16 cellular contexts compared by ENCODE assay signal in the genomic region with DNA sequence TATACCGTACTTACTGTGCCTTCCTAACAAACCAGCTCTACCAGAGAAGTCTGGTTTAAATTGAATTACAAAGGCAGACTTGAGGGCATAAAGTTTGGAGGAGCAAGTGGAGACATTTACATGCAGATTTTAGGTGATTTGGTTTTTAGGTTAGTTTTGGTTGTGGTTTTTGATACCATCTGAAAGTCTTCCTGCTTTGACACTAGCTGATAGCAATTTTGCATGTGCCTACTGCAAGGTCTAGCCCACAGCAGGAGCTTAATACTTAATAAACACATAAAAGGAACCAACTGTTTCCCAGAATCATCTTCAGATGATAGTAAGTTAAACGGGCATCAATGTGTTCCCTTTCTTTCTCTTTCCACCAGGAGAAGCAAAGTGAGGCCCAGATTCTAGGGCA. TPM values are rescaled to one million over a fixed set of nuclear protein-coding genes. Genes with fewer than 3 reads are reported as not detected.
"Had no signal": no experiment of that assay in that cellular context is flagged by ENCODE, and none has a peak within 500 bp of the region (broad histone marks: within the 10 kb centered on the region; RNA-seq: fewer than 3 reads in every experiment).

No MANE protein-coding gene starts in this region.

- H3K4me1 ChIP-seq: gastrocnemius medialis had no signal

- H3K36me3 Mint-ChIP-seq: type B pancreatic cell had no signal

- DNase-seq: activated gamma-delta T cell treated with Interleukin-2 at 50 U/mL for 16 hours; dorsolateral prefrontal cortex; erythroblast; gastrocnemius medialis; heart left ventricle; mesendoderm; ovary; stimulated activated naive CD8-positive, alpha-beta T cell treated with anti-CD3 and anti-CD28 coated beads, Interleukin-15, amount 100 ng/mL, for 72 hours; T-helper 9 cell had no signal

- H3K36me3 ChIP-seq: gastrocnemius medialis, heart left ventricle, ovary had no signal

- H3K27ac Mint-ChIP-seq: stimulated activated naive CD8-positive, alpha-beta T cell treated with anti-CD3 and anti-CD28 coated beads, Interleukin-15, amount 100 ng/mL, for 72 hours; type B pancreatic cell had no signal

- ATAC-seq: gastrocnemius medialis; heart left ventricle; sciatic nerve; stimulated activated naive CD8-positive, alpha-beta T cell treated with anti-CD3 and anti-CD28 coated beads, Interleukin-15, amount 100 ng/mL, for 72 hours had no signal

- H3K4me3 Mint-ChIP-seq: neural crest cell; stimulated activated naive CD8-positive, alpha-beta T cell treated with anti-CD3 and anti-CD28 coated beads, Interleukin-15, amount 100 ng/mL, for 72 hours; type B pancreatic cell had no signal

- H3K9me3 Mint-ChIP-seq: neural crest cell; stimulated activated naive CD8-positive, alpha-beta T cell treated with anti-CD3 and anti-CD28 coated beads, Interleukin-15, amount 100 ng/mL, for 72 hours; type B pancreatic cell had no signal

- H3K9me3 ChIP-seq: gastrocnemius medialis, heart left ventricle, ovary had no signal

- H3K27ac ChIP-seq: dorsolateral prefrontal cortex, gastrocnemius medialis, heart left ventricle, ovary had no signal

- H3K4me3 ChIP-seq: dorsolateral prefrontal cortex, gastrocnemius medialis, heart left ventricle, ovary had no signal

- H3K27me3 ChIP-seq: ovary had no signal

RNA-seq across cellular contexts. Expression of a gene that starts 3.4 kb away (rescaled TPM):
- total RNA-seq: bronchial epithelial cell, lower leg skin, neural crest cell had no signal

RNA-seq across cellular contexts. Expression of a gene that starts 35.2 kb away (rescaled TPM):
- total RNA-seq: astrocyte, bronchial epithelial cell, neural crest cell, temporal lobe had no signal
